8 cellular contexts compared by ENCODE assay signal in genomic region chr7:67163285-67163684, GRCh38.
DNase-seq lines count a peak whose midpoint lies in the region; ATAC-seq and TF ChIP-seq lines count a peak whose summit lies in the region.
"Not testable (repeated sequence)": the region's sequence is repeated elsewhere in the genome, so short reads cannot be mapped to it uniquely, and the experiment has no call there.

No MANE protein-coding gene starts in this region.

- not testable (repeated sequence) for H3K36me3 ChIP-seq in CD4-positive, CD25-positive, alpha-beta regulatory T cell (ENCODE audit: control insufficient read depth, insufficient read depth, low read length)

- not testable (repeated sequence) for H3K27me3 ChIP-seq in CD4-positive, CD25-positive, alpha-beta regulatory T cell (ENCODE audit: control insufficient read depth, insufficient read depth, low read length)

- H3K27ac ChIP-seq in CD4-positive, CD25-positive, alpha-beta regulatory T cell (ENCODE audit: insufficient read depth, low read length, poor library complexity, severe bottlenecking) = peak overlapping the region; percentile 23

- CTCF ChIA-PET in WTC11 (lab: Charles Lee) = not testable (repeated sequence)
- CTCF ChIA-PET in activated naive CD4-positive, alpha-beta T cell treated with anti-CD3 and anti-CD28 coated beads, Interleukin-2, amount 10 ng/mL, durations not matched to agents 7 days and 5 days (lab: Charles Lee) = interaction anchor here (1.0 kb wide), 1 partner anchor 139 kb away, joined by 4 read pairs; no protein-coding TSS in a partner anchor

- not testable (repeated sequence) for H3K9me3 Mint-ChIP-seq in CD4-positive, CD25-positive, alpha-beta regulatory T cell; WTC11; activated naive CD4-positive, alpha-beta T cell treated with anti-CD3 and anti-CD28 coated beads, Interleukin-2, amount 10 ng/mL, durations not matched to agents 7 days and 5 days; naive B cell

- peak overlapping the region; percentile 28 to 83 (median 62) for H3K27ac Mint-ChIP-seq in CD4-positive, CD25-positive, alpha-beta regulatory T cell
- H3K27ac Mint-ChIP-seq in WTC11 (peak overlapping the region; percentile 42), naive B cell (peak overlapping the region in 4 of 6 donors; percentile 13 to 82 (median 28))
- peak overlapping the region; percentile 21 for H3K27ac Mint-ChIP-seq in activated naive CD4-positive, alpha-beta T cell treated with anti-CD3 and anti-CD28 coated beads, Interleukin-2, amount 10 ng/mL, durations not matched to agents 7 days and 5 days

- H3K27me3 Mint-ChIP-seq in CD4-positive, CD25-positive, alpha-beta regulatory T cell; WTC11 (ENCODE audit: low read depth); activated naive CD4-positive, alpha-beta T cell treated with anti-CD3 and anti-CD28 coated beads, Interleukin-2, amount 10 ng/mL, durations not matched to agents 7 days and 5 days; naive B cell: not testable (repeated sequence)

- not testable (repeated sequence) for TF ChIP-seq CTCF in WTC11 (IDR thresholded peaks at IDR 0.05)

- not testable (repeated sequence) for H3K36me3 Mint-ChIP-seq in CD4-positive, CD25-positive, alpha-beta regulatory T cell; WTC11; activated naive CD4-positive, alpha-beta T cell treated with anti-CD3 and anti-CD28 coated beads, Interleukin-2, amount 10 ng/mL, durations not matched to agents 7 days and 5 days; naive B cell

- not testable (repeated sequence) for H3K4me1 ChIP-seq in CD4-positive, CD25-positive, alpha-beta regulatory T cell (ENCODE audit: control insufficient read depth, insufficient read depth, low read length, poor library complexity, severe bottlenecking)

- H3K4me3 ChIP-seq in CD4-positive, CD25-positive, alpha-beta regulatory T cell (ENCODE audit: low read depth, low read length) = peak overlapping the region; percentile 31
- H3K4me3 ChIP-seq in Jurkat, Clone E6-1 (ENCODE audit: low read length) = not testable (repeated sequence)

- DNase-seq in CD4-positive, CD25-positive, alpha-beta regulatory T cell = peak in 2 of 3 donors; percentile 35 to 72
- peak; percentile 77 for DNase-seq in Jurkat, Clone E6-1 (ENCODE audit: low read depth, low spot score)
- DNase-seq in WTC11 (ENCODE audit: low spot score); naive B cell: not testable (repeated sequence)
- DNase-seq in activated naive CD4-positive, alpha-beta T cell treated with anti-CD3 and anti-CD28 coated beads, Interleukin-2, amount 10 ng/mL, durations not matched to agents 7 days and 5 days = peak; percentile 61

- H3K9me3 ChIP-seq in CD4-positive, CD25-positive, alpha-beta regulatory T cell (ENCODE audit: control insufficient read depth in 2 of 2, low read length in 2 of 2) = not testable (repeated sequence)

- ATAC-seq in CD4-positive, CD25-positive, alpha-beta regulatory T cell (ENCODE audit: low read depth in 2 of 2) = peak in 1 of 2 donors; percentile 72
- ATAC-seq in GM18519 (IDR thresholded peaks at IDR 0.05; ENCODE audit: low FRiP score, unreplicated experiment) (peak; percentile 68), GM21423 (IDR thresholded peaks at IDR 0.05; ENCODE audit: unreplicated experiment) (peak; percentile 95), HG03095 (IDR thresholded peaks at IDR 0.05; ENCODE audit: unreplicated experiment) (peak; percentile 63), naive B cell (ENCODE audit: low read depth in 2 of 2) (peak; percentile 16 to 68)
- ATAC-seq in WTC11 = not testable (repeated sequence)

- peaks cover 15 to 42% (median 25%) of the 10 kb centered on the region in 4 donors for H3K4me1 Mint-ChIP-seq in CD4-positive, CD25-positive, alpha-beta regulatory T cell
- not testable (repeated sequence) for H3K4me1 Mint-ChIP-seq in WTC11
- peaks cover 17% of the 10 kb centered on the region for H3K4me1 Mint-ChIP-seq in activated naive CD4-positive, alpha-beta T cell treated with anti-CD3 and anti-CD28 coated beads, Interleukin-2, amount 10 ng/mL, durations not matched to agents 7 days and 5 days
- H3K4me1 Mint-ChIP-seq in naive B cell = peaks cover 9 to 14% (median 12%) of the 10 kb centered on the region in 3 donors

- POLR2A ChIA-PET in WTC11 (lab: Charles Lee) = not testable (repeated sequence)

- peak overlapping the region in 3 of 4 donors; percentile 7 to 72 (median 46) for H3K4me3 Mint-ChIP-seq in CD4-positive, CD25-positive, alpha-beta regulatory T cell
- H3K4me3 Mint-ChIP-seq in WTC11; activated naive CD4-positive, alpha-beta T cell treated with anti-CD3 and anti-CD28 coated beads, Interleukin-2, amount 10 ng/mL, durations not matched to agents 7 days and 5 days: not testable (repeated sequence)
- H3K4me3 Mint-ChIP-seq in naive B cell = peak overlapping the region in 3 of 8 donors; percentile 6 to 61 (median 51)
